Comparison of ENCODE assay signal across 7 cellular contexts in genomic region chr2:25251461-25252273, GRCh38.
A peak's percentile ranks its signal among the peaks of the same experiment; 100 is the strongest.
DNase-seq lines count a peak whose midpoint lies in the region; ATAC-seq and TF ChIP-seq lines count a peak whose summit lies in the region.

No MANE protein-coding gene starts in this region.

- peaks cover 27% of the 10 kb centered on the region for H3K4me1 Mint-ChIP-seq in chondrocyte (ENCODE audit: low read depth)

- ATAC-seq in HG03432 (IDR thresholded peaks at IDR 0.05; ENCODE audit: unreplicated experiment): peak; percentile 44

- H3K4me3 ChIP-seq in GM12864 (ENCODE audit: low read depth, low read length): peak overlapping the region; percentile 53

- H3K27me3 Mint-ChIP-seq in chondrocyte (ENCODE audit: low read depth): no peaks in the 10 kb centered on the region

- TF ChIP-seq CTCF in GM12864 (IDR thresholded peaks at IDR 0.05; ENCODE audit: low read depth, low read length, missing control alignments): no peak
- no peak for TF ChIP-seq CTCF in chondrocyte (IDR thresholded peaks at IDR 0.05)

- H3K27me3 ChIP-seq in layer of hippocampus (ENCODE audit: control insufficient read depth, insufficient read depth, low read length): no peaks in the 10 kb centered on the region

- DNase-seq in GM12864 (ENCODE audit: low read depth): no peak
- DNase-seq in T-helper 2 cell: peak in 4 of 5 experiments; percentile 12 to 59 (median 30)
- DNase-seq in chondrocyte (ENCODE audit: low spot score): no peak
- DNase-seq in stimulated activated CD4-positive, alpha-beta T cell treated with anti-CD3 and anti-CD28 coated beads, Interleukin-4, amount 100 ng/mL, for 1 hour: peak; percentile 37
- no peak for DNase-seq in GDM1 (lab: John Stamatoyannopoulos, UW)

- H3K4me3 Mint-ChIP-seq in chondrocyte (ENCODE audit: unreplicated experiment): peak overlapping the region; percentile 78

- peaks cover 9% of the 10 kb centered on the region for H3K36me3 Mint-ChIP-seq in chondrocyte (ENCODE audit: low read depth)

- H3K27ac ChIP-seq in layer of hippocampus (ENCODE audit: low read depth, low read length): peak overlapping the region; percentile 57

- H3K27ac Mint-ChIP-seq in chondrocyte (ENCODE audit: unreplicated experiment): peak overlapping the region; percentile 45

- H3K9me3 Mint-ChIP-seq in chondrocyte (ENCODE audit: low read depth): no peaks in the 10 kb centered on the region

Comparison
In these comparisons a context has a peak if more than half of its experiments do, and no peak if none do; other contexts are left out.
1. DNase-seq: peak in T-helper 2 cell (4 of 5) and stimulated activated CD4-positive, alpha-beta T cell treated with anti-CD3 and anti-CD28 coated beads, Interleukin-4, amount 100 ng/mL, for 1 hour (single experiment); none in GM12864 (single experiment), chondrocyte (single experiment) and GDM1 (single experiment).